ENCODE assay signal across 2 cellular contexts in genomic region chr1:27038020-27038419, GRCh38.
TF ChIP-seq lines count a peak whose summit lies in the region.

No MANE protein-coding gene starts in this region.

TF ChIP-seq in GM23338, 12 proteins besides CTCF, POLR2A, EP300 and RAD21:
- no peak for TF ChIP-seq EZH2 (IDR thresholded peaks at IDR 0.05; ENCODE audit: low read depth, unreplicated experiment)
- no peak for TF ChIP-seq ETS1 (IDR thresholded peaks at IDR 0.05)
- TF ChIP-seq JUNB (IDR thresholded peaks at IDR 0.05; ENCODE audit: unreplicated experiment), result no peak
- TF ChIP-seq STAT1 (IDR thresholded peaks at IDR 0.05; ENCODE audit: unreplicated experiment), result no peak
- TF ChIP-seq ZNF462 (CRISPR knock-in tag; IDR thresholded peaks at IDR 0.05), result no peak
- TF ChIP-seq ZNF331 (CRISPR knock-in tag; IDR thresholded peaks at IDR 0.05; ENCODE audit: low read depth), result no peak
- no peak for TF ChIP-seq POLR2AphosphoS5 (IDR thresholded peaks at IDR 0.05; ENCODE audit: low read depth)
- TF ChIP-seq REST (IDR thresholded peaks at IDR 0.05; ENCODE audit: unreplicated experiment), result no peak

TF ChIP-seq in IMR-90, 13 proteins besides CTCF, POLR2A, EP300 and RAD21:
- TF ChIP-seq MAFK (IDR thresholded peaks at IDR 0.05; ENCODE audit: low read depth, low read length) (no peak), BHLHE40 (IDR thresholded peaks at IDR 0.05; ENCODE audit: low read depth, low read length) (no peak), SMC3 (IDR thresholded peaks at IDR 0.05; ENCODE audit: low read depth, low read length) (no peak), MXI1 (IDR thresholded peaks at IDR 0.05; ENCODE audit: borderline replicate concordance, low read depth, low read length) (no peak), MAZ (IDR thresholded peaks at IDR 0.05; ENCODE audit: borderline replicate concordance, low read depth, low read length) (no peak), RFX5 (IDR thresholded peaks at IDR 0.05; ENCODE audit: low read depth, low read length) (no peak), ELK1 (IDR thresholded peaks at IDR 0.05; ENCODE audit: borderline replicate concordance, low read depth, low read length) (no peak), CHD1 (IDR thresholded peaks at IDR 0.05; ENCODE audit: low read depth, low read length) (no peak), CEBPB (IDR thresholded peaks at IDR 0.05; ENCODE audit: low read depth, low read length) (no peak), FOS (IDR thresholded peaks at IDR 0.05; ENCODE audit: low read depth, low read length) (no peak), RCOR1 (IDR thresholded peaks at IDR 0.05; ENCODE audit: insufficient replicate concordance, low read length) (no peak), NFE2L2 (IDR thresholded peaks at IDR 0.05; ENCODE audit: low read depth, low read length) (no peak), USF2 (IDR thresholded peaks at IDR 0.05; ENCODE audit: low read depth, low read length) (no peak)
TF ChIP-seq in IMR-90: peak in this region for 0.
